8 cellular contexts compared by ENCODE assay signal in genomic region chr3:9302425-9303181, GRCh38.
DNase-seq lines count a peak whose midpoint lies in the region; ATAC-seq and TF ChIP-seq lines count a peak whose summit lies in the region.

No MANE protein-coding gene starts in this region.

- H3K4me3 Mint-ChIP-seq in effector memory CD8-positive, alpha-beta T cell = peak overlapping the region; percentile 9 to 35

- peaks cover 5 to 6% of the 10 kb centered on the region in 2 donors for H3K9me3 Mint-ChIP-seq in effector memory CD8-positive, alpha-beta T cell

- H3K27ac Mint-ChIP-seq in effector memory CD8-positive, alpha-beta T cell = no peak overlapping the region

- H3K36me3 Mint-ChIP-seq in effector memory CD8-positive, alpha-beta T cell (ENCODE audit: insufficient read depth) = no peaks in the 10 kb centered on the region

- peaks cover 0 to 4% of the 10 kb centered on the region in 2 donors for H3K4me1 Mint-ChIP-seq in effector memory CD8-positive, alpha-beta T cell (ENCODE audit: low read depth in 2 of 2)

- ATAC-seq in GM19023 (IDR thresholded peaks at IDR 0.05; ENCODE audit: unreplicated experiment) (peak; percentile 96), HG03432 (IDR thresholded peaks at IDR 0.05; ENCODE audit: unreplicated experiment) (peak; percentile 92)
- ATAC-seq in effector memory CD8-positive, alpha-beta T cell (replicated peaks) = peak; percentile 98

- peaks cover 10 to 19% of the 10 kb centered on the region in 2 donors for H3K27me3 Mint-ChIP-seq in effector memory CD8-positive, alpha-beta T cell

- DNase-seq in AG09319 (ENCODE audit: extremely low read depth, low read depth) (peak; percentile 44), NCI-H82 (lab: John Stamatoyannopoulos, UW) (peak; percentile 89), medulla oblongata (ENCODE audit: extremely low spot score) (peak; percentile 93)
- peak; percentile 27 to 49 for DNase-seq in activated CD8-positive, alpha-beta memory T cell treated with anti-CD3 and anti-CD28 coated beads for 4 hours (ENCODE audit: low read depth in 2 of 2)
- DNase-seq in effector memory CD8-positive, alpha-beta T cell = peak; percentile 62 to 64 (median 63)
- peak; percentile 61 for DNase-seq in stimulated activated CD8-positive, alpha-beta memory T cell treated with anti-CD3 and anti-CD28 coated beads, Interleukin-12 subunit alpha, Interleukin-12 subunit beta, amount 100 ng/mL, for 1 hour (ENCODE audit: low read depth)

- TF ChIP-seq CTCF in AG09319 (IDR thresholded peaks at IDR 0.05; ENCODE audit: low read depth, low read length) = peak; percentile 91

Comparison
In these comparisons a context has a peak if more than half of its experiments do, and no peak if none do; other contexts are left out.
1. Peak in every context shown above with its lines: DNase-seq and ATAC-seq.
2. DNase-seq: peak in every context shown above with its lines; median percentile 93 in medulla oblongata; 89 in NCI-H82; 63 in effector memory CD8-positive, alpha-beta T cell; 61 in stimulated activated CD8-positive, alpha-beta memory T cell treated with anti-CD3 and anti-CD28 coated beads, Interleukin-12 subunit alpha, Interleukin-12 subunit beta, amount 100 ng/mL, for 1 hour; 44 in AG09319; 38 in activated CD8-positive, alpha-beta memory T cell treated with anti-CD3 and anti-CD28 coated beads for 4 hours.